In genomic region chr3:194401346-194401745, GRCh38 we compare ENCODE assay signal across 19 cellular contexts. TPM values are rescaled to one million over a fixed set of nuclear protein-coding genes. Genes with fewer than 3 reads are reported as not detected.
DNase-seq lines count a peak whose midpoint lies in the region; ATAC-seq, FAIRE-seq and TF ChIP-seq lines count a peak whose summit lies in the region.
"Had no signal": no experiment of that assay in that cellular context is flagged by ENCODE, and none has a peak within 500 bp of the region (broad histone marks: within the 10 kb centered on the region; RNA-seq: fewer than 3 reads in every experiment).

No MANE protein-coding gene starts in this region.

- peaks cover 16% of the 10 kb centered on the region; the same call in 1 of the 2 replicates for H3K4me1 ChIP-seq in HepG2 (ENCODE audit: insufficient read depth, low read length)
- peaks cover 0 to 19% (median 4%) of the 10 kb centered on the region in 4 donors for H3K4me1 ChIP-seq in right lobe of liver
- H3K4me1 ChIP-seq in Panc1 (ENCODE audit: control insufficient read depth, insufficient read depth, low read length), result no peaks in the 10 kb centered on the region
- H3K4me1 ChIP-seq: BE2C had no signal

- peaks cover 0 to 19% of the 10 kb centered on the region in 2 experiments; a peak in 2 of 5 replicates for H3K36me3 ChIP-seq in HepG2 (replicated peaks in 1 of 2; ENCODE audit: control insufficient read depth in 1 of 2, insufficient read depth in 2 of 2, low read length in 2 of 2)
- H3K36me3 ChIP-seq in right lobe of liver, result peaks cover 0 to 12% (median 0%) of the 10 kb centered on the region in 4 donors
- H3K36me3 ChIP-seq in Panc1 (ENCODE audit: control insufficient read depth, insufficient read depth, low read length), result peaks cover 12% of the 10 kb centered on the region

- H3K79me2 ChIP-seq in HepG2 (ENCODE audit: insufficient read depth, low read length), result no peaks in the 10 kb centered on the region

- H4K20me1 ChIP-seq in HepG2 (ENCODE audit: insufficient read depth, low read length), result no peaks in the 10 kb centered on the region

- no peak overlapping the region for H2AFZ ChIP-seq in HepG2 (ENCODE audit: low read length)
- H2AFZ ChIP-seq: GM23338 had no signal

- TF ChIP-seq RAD21 in HepG2 (CRISPR knock-in tag; IDR thresholded peaks at IDR 0.05), result no peak

- no peak for DNase-seq in HepG2 (ENCODE audit: low spot score)
- DNase-seq in right lobe of liver, result no peak
- DNase-seq in Panc1 (ENCODE audit: low read depth, low spot score), result no peak
- no peak for DNase-seq in glutamatergic neuron
- DNase-seq in HFFc6, result no peak
- DNase-seq in activated effector memory CD4-positive, alpha-beta T cell treated with Interleukin-2 at 50 U/mL for 16 hours, result no peak
- DNase-seq: BE2C; CD8-positive, alpha-beta T cell; COR-L47; DMS153; GF-D8; H9; KBM-7 had no signal

- H3K4me3 Mint-ChIP-seq in glutamatergic neuron (ENCODE audit: unreplicated experiment) (no peak overlapping the region), HFFc6 (no peak overlapping the region)
- H3K4me3 Mint-ChIP-seq: CD14-positive monocyte; CD8-positive, alpha-beta T cell; GM23338; H9 had no signal

- peak overlapping the region; percentile 62 for H3K27ac Mint-ChIP-seq in glutamatergic neuron (ENCODE audit: unreplicated experiment)
- no peak overlapping the region for H3K27ac Mint-ChIP-seq in HFFc6
- H3K27ac Mint-ChIP-seq: CD14-positive monocyte; CD8-positive, alpha-beta T cell; GM23338; H9 had no signal

- H3K27me3 Mint-ChIP-seq in glutamatergic neuron (ENCODE audit: unreplicated experiment) (peaks cover 10% of the 10 kb centered on the region), HFFc6 (ENCODE audit: insufficient read depth) (peaks cover 12% of the 10 kb centered on the region)

- no peaks in the 10 kb centered on the region for H3K36me3 Mint-ChIP-seq in glutamatergic neuron (ENCODE audit: unreplicated experiment)
- H3K36me3 Mint-ChIP-seq in HFFc6 (ENCODE audit: low read depth), result peaks cover 14% of the 10 kb centered on the region

- WGBS in HepG2 (ENCODE audit: low lambda C conversion rate), result 85% methylated on average over 9 of the region's 9 CpGs
- 60% methylated on average over 1 of the region's 9 CpGs for WGBS in right lobe of liver (ENCODE audit: insufficient coverage, low coverage, low lambda C conversion rate, missing lambda C conversion rate)

- no peaks in the 10 kb centered on the region for H3K9me3 ChIP-seq in HepG2 (ENCODE audit: low read length)
- no peaks in the 10 kb centered on the region for H3K9me3 ChIP-seq in right lobe of liver
- no peaks in the 10 kb centered on the region for H3K9me3 ChIP-seq in Panc1 (ENCODE audit: control insufficient read depth, insufficient read depth, low read depth, low read length)
- H3K9me3 ChIP-seq: A549, BE2C had no signal

- TF ChIP-seq CTCF in HepG2 (CRISPR knock-in tag; IDR thresholded peaks at IDR 0.05), result no peak
- no peak for TF ChIP-seq CTCF in right lobe of liver (IDR thresholded peaks at IDR 0.05)
- no peak for TF ChIP-seq CTCF in Panc1 (IDR thresholded peaks at IDR 0.05)
- no peak for TF ChIP-seq CTCF in glutamatergic neuron (IDR thresholded peaks at IDR 0.05; ENCODE audit: partially characterized antibody, unreplicated experiment)
- TF ChIP-seq CTCF in HFFc6 (IDR thresholded peaks at IDR 0.05), result no peak

- H3K9ac ChIP-seq in HepG2 (ENCODE audit: insufficient read depth, low read depth, low read length), result no peak overlapping the region

- H3K27ac ChIP-seq in HepG2 (ENCODE audit: extremely low read length, insufficient read depth, low read length), result no peak overlapping the region
- no peak overlapping the region for H3K27ac ChIP-seq in right lobe of liver
- no peak overlapping the region for H3K27ac ChIP-seq in Panc1 (ENCODE audit: low read length)
- H3K27ac ChIP-seq: A549 had no signal

- no peak for TF ChIP-seq EP300 in HepG2 (IDR thresholded peaks at IDR 0.05; ENCODE audit: low read depth in 2 of 2, low read length in 2 of 2)
- TF ChIP-seq EP300 in HepG2 (CRISPR knock-in tag; IDR thresholded peaks at IDR 0.05; ENCODE audit: borderline replicate concordance), result no peak

- FAIRE-seq in HepG2 (lab: Jason Lieb, UNC), result no peak
- FAIRE-seq: A549, D721Med, GM18507 had no signal

- in situ Hi-C loops in HepG2 (cut with HindIII; ENCODE audit: extremely low pct_ligation_motif_present, low pct_unique_long_range_greater_than_20kb), result loop anchor here (5.0 kb wide), 1 partner anchor 69 kb away; no protein-coding TSS in a partner anchor
- in situ Hi-C loops in Panc1 (cut with HindIII; ENCODE audit: low pct_unique_long_range_greater_than_20kb, low sequenced_read_pairs), result no loop called here

- peak; percentile 34 for ATAC-seq in HepG2
- ATAC-seq in right lobe of liver, result no peak
- peak; percentile 31; the same call in 1 of the 2 replicates for ATAC-seq in Panc1
- ATAC-seq: CD8-positive, alpha-beta T cell; GM23338 had no signal

- H3K4me2 ChIP-seq in HepG2 (ENCODE audit: low read depth, low read length), result no peak overlapping the region
- H3K4me2 ChIP-seq: A549, GM23338 had no signal

- intact Hi-C loops in HepG2 (cut with micrococcal nuclease; ENCODE audit: unreplicated experiment) (no loop called here), right lobe of liver (cut with DNase I) (loop anchor here in 1 of 2 donors (5.0 kb wide), 1 partner anchor 64 kb away; no protein-coding TSS in a partner anchor), Panc1 (cut with micrococcal nuclease; ENCODE audit: unreplicated experiment) (no loop called here)

- no peaks in the 10 kb centered on the region for H3K9me3 Mint-ChIP-seq in glutamatergic neuron (ENCODE audit: unreplicated experiment)
- no peaks in the 10 kb centered on the region for H3K9me3 Mint-ChIP-seq in HFFc6
- H3K9me3 Mint-ChIP-seq: CD8-positive, alpha-beta T cell; GM23338; H9 had no signal

- TF ChIP-seq POLR2A in HepG2 (IDR thresholded peaks at IDR 0.05; ENCODE audit: insufficient read depth in 1 of 2, low read depth in 2 of 2, low read length in 2 of 2) (no peak), right lobe of liver (IDR thresholded peaks at IDR 0.05) (no peak)

- H3K4me3 ChIP-seq in HepG2 (replicated peaks in 1 of 3; ENCODE audit: insufficient read depth in 1 of 3, low read depth in 2 of 3, low read length in 3 of 3) (no peak overlapping the region), right lobe of liver (no peak overlapping the region), Panc1 (ENCODE audit: low read depth in 2 of 2, low read length in 2 of 2) (no peak overlapping the region)
- H3K4me3 ChIP-seq: A549, GM23338 had no signal

- BruUV-seq in HepG2 (replicated peaks; lab: Mats Ljungman, UMichigan) (no TSS peak), Panc1 (replicated peaks; lab: Mats Ljungman, UMichigan) (no TSS peak)

- POLR2A ChIA-PET in HepG2 (lab: Yijun Ruan, JAX) (no interaction called here), Panc1 (lab: Charles Lee) (no interaction called here)

- CTCF ChIA-PET in HepG2 (lab: Yijun Ruan, JAX; ENCODE audit: low intra/inter-chr PET ratio, low total read pairs), result no interaction called here
- CTCF ChIA-PET in Panc1 (lab: Charles Lee), result no interaction called here

- H3K4me1 Mint-ChIP-seq in glutamatergic neuron (ENCODE audit: low read depth, unreplicated experiment) (peaks cover 9% of the 10 kb centered on the region), HFFc6 (ENCODE audit: low read depth) (peaks cover 19% of the 10 kb centered on the region)

- no peaks in the 10 kb centered on the region for H3K27me3 ChIP-seq in HepG2 (ENCODE audit: control insufficient read depth in 1 of 2, insufficient read depth in 2 of 2, low read length in 2 of 2)
- no peaks in the 10 kb centered on the region for H3K27me3 ChIP-seq in right lobe of liver
- H3K27me3 ChIP-seq in Panc1 (ENCODE audit: control insufficient read depth, insufficient read depth, low read length), result no peaks in the 10 kb centered on the region
- H3K27me3 ChIP-seq: BE2C had no signal

RNA-seq across cellular contexts. Expression of gene GP5, which starts 2.3 kb away (rescaled TPM):
- total RNA-seq in HepG2 (2016; rRNA removed; fragmentation: Illumina TruSeq; extraction: Trizol) (not detected in 2 replicates), right lobe of liver (under 1 TPM in 4 of 6 experiments, not detected in 2; 0.07 to 0.23 (median 0.16) TPM), Panc1 (2021; ENCODE audit: unreplicated experiment) (0.05 TPM), glutamatergic neuron (ENCODE audit: unreplicated experiment) (0.15 TPM)
- not detected in 2 replicates for total RNA-seq in HepG2 (2016; cell fraction: cytosol; rRNA removed; fragmentation: Illumina TruSeq; extraction: Trizol; ENCODE audit: low read depth)
- total RNA-seq in HepG2 (2016; cell fraction: insoluble cytoplasmic fraction; rRNA removed; fragmentation: Illumina TruSeq; extraction: Trizol), result not detected in 2 replicates
- total RNA-seq in HepG2 (2016; cell fraction: membrane; rRNA removed; fragmentation: Illumina TruSeq; extraction: Trizol), result not detected in 2 replicates
- total RNA-seq in HepG2 (2016; cell fraction: nucleus; rRNA removed; fragmentation: Illumina TruSeq; extraction: Trizol), result not detected in 2 replicates
- 0.01 TPM in 1 of 2 replicates, not detected in the other for polyA plus RNA-seq in HepG2 (2011; rRNA removed)
- 0.01 TPM in 1 of 2 replicates, not detected in the other for polyA plus RNA-seq in HepG2 (2011; cell fraction: cytosol; rRNA removed)
- polyA plus RNA-seq in HepG2 (2011; cell fraction: nucleus; rRNA removed), result 0.07 TPM in 1 of 2 replicates, not detected in the other
- not detected in 2 replicates for polyA plus RNA-seq in HepG2 (2012)
- not detected in 2 replicates for polyA plus RNA-seq in HepG2 (2016; cell fraction: cytosol; fragmentation: Illumina TruSeq; extraction: Trizol; ENCODE audit: low read depth)
- not detected in 2 replicates for polyA plus RNA-seq in HepG2 (2016; cell fraction: insoluble cytoplasmic fraction; fragmentation: Illumina TruSeq; extraction: Trizol; ENCODE audit: low read depth)
- not detected in 2 replicates for polyA plus RNA-seq in HepG2 (2016; cell fraction: membrane; fragmentation: Illumina TruSeq; extraction: Trizol; ENCODE audit: low read depth)
- polyA plus RNA-seq in HepG2 (2016; cell fraction: nucleus; fragmentation: Illumina TruSeq; extraction: Trizol; ENCODE audit: insufficient read depth, low read depth), result not detected in 2 replicates
- polyA minus RNA-seq in HepG2 (2011; rRNA and poly(A)+ RNA removed; ENCODE audit: low replicate concordance), result 0.04 TPM in 1 of 2 replicates, not detected in the other
- not detected in 2 replicates for polyA minus RNA-seq in HepG2 (2011; cell fraction: cytosol; rRNA and poly(A)+ RNA removed)
- 0.25 and 0.39 TPM in 2 replicates for polyA minus RNA-seq in HepG2 (2011; cell fraction: nucleus; rRNA and poly(A)+ RNA removed)
- polyA plus RNA-seq in Panc1 (2012; ENCODE audit: insufficient read length), result not detected
- under 1 TPM in 1 of 6 experiments, not detected in 5; 0.05 TPM for total RNA-seq in HFFc6 (2021; fragmentation: NEBNext Ultra II Directional; extraction: Animal tissue kit (Norgen Biotek cat#: 25700))
- total RNA-seq: H9 had no signal
- polyA plus RNA-seq: A549 had no signal

RNA-seq across cellular contexts. Expression of gene LRRC15, which starts 31.8 kb away (rescaled TPM):
- total RNA-seq in HepG2 (2016; rRNA removed; fragmentation: Illumina TruSeq; extraction: Trizol), result not detected in 2 replicates
- not detected in 2 replicates for total RNA-seq in HepG2 (2016; cell fraction: cytosol; rRNA removed; fragmentation: Illumina TruSeq; extraction: Trizol; ENCODE audit: low read depth)
- total RNA-seq in HepG2 (2016; cell fraction: insoluble cytoplasmic fraction; rRNA removed; fragmentation: Illumina TruSeq; extraction: Trizol), result not detected in 2 replicates
- not detected in 2 replicates for total RNA-seq in HepG2 (2016; cell fraction: membrane; rRNA removed; fragmentation: Illumina TruSeq; extraction: Trizol)
- total RNA-seq in HepG2 (2016; cell fraction: nucleus; rRNA removed; fragmentation: Illumina TruSeq; extraction: Trizol), result not detected in 2 replicates
- polyA plus RNA-seq in HepG2 (2011; rRNA removed), result not detected in 2 replicates
- polyA plus RNA-seq in HepG2 (2011; cell fraction: cytosol; rRNA removed), result not detected in 2 replicates
- not detected in 2 replicates for polyA plus RNA-seq in HepG2 (2011; cell fraction: nucleus; rRNA removed)
- polyA plus RNA-seq in HepG2 (2012), result not detected in 2 replicates
- polyA plus RNA-seq in HepG2 (2016; cell fraction: cytosol; fragmentation: Illumina TruSeq; extraction: Trizol; ENCODE audit: low read depth), result not detected in 2 replicates
- not detected in 2 replicates for polyA plus RNA-seq in HepG2 (2016; cell fraction: insoluble cytoplasmic fraction; fragmentation: Illumina TruSeq; extraction: Trizol; ENCODE audit: low read depth)
- not detected in 2 replicates for polyA plus RNA-seq in HepG2 (2016; cell fraction: membrane; fragmentation: Illumina TruSeq; extraction: Trizol; ENCODE audit: low read depth)
- not detected in 2 replicates for polyA plus RNA-seq in HepG2 (2016; cell fraction: nucleus; fragmentation: Illumina TruSeq; extraction: Trizol; ENCODE audit: insufficient read depth, low read depth)
- polyA minus RNA-seq in HepG2 (2011; rRNA and poly(A)+ RNA removed; ENCODE audit: low replicate concordance), result 0.05 TPM in 1 of 2 replicates, not detected in the other
- not detected in 2 replicates for polyA minus RNA-seq in HepG2 (2011; cell fraction: cytosol; rRNA and poly(A)+ RNA removed)
- not detected in 2 replicates for polyA minus RNA-seq in HepG2 (2011; cell fraction: nucleus; rRNA and poly(A)+ RNA removed)
- under 1 TPM in 5 of 6 experiments, not detected in 1; 0.07 to 0.37 (median 0.09) TPM for total RNA-seq in right lobe of liver
- 0.28 TPM for total RNA-seq in Panc1 (2021; ENCODE audit: unreplicated experiment)
- 0.11 TPM for polyA plus RNA-seq in Panc1 (2012; ENCODE audit: insufficient read length)
- total RNA-seq in glutamatergic neuron (ENCODE audit: unreplicated experiment), result not detected
- total RNA-seq in HFFc6 (2021; fragmentation: NEBNext Ultra II Directional; extraction: Animal tissue kit (Norgen Biotek cat#: 25700)), result 100 to 1,000 TPM; 130 to 211 (median 176) TPM
- total RNA-seq: CD8-positive, alpha-beta T cell had no signal
- polyA plus RNA-seq: CD14-positive monocyte had no signal

RNA-seq across cellular contexts. Expression of gene CPN2, which starts 50.2 kb away (rescaled TPM):
- total RNA-seq in HepG2 (2016; rRNA removed; fragmentation: Illumina TruSeq; extraction: Trizol) (16.3 and 27.7 TPM in 2 replicates), right lobe of liver (100 to 1,000 TPM; 173 to 307 (median 202) TPM), Panc1 (2021; ENCODE audit: unreplicated experiment) (0.08 TPM), glutamatergic neuron (ENCODE audit: unreplicated experiment) (not detected)
- 4.8 and 4.9 TPM in 2 replicates for total RNA-seq in HepG2 (2016; cell fraction: cytosol; rRNA removed; fragmentation: Illumina TruSeq; extraction: Trizol; ENCODE audit: low read depth)
- total RNA-seq in HepG2 (2016; cell fraction: insoluble cytoplasmic fraction; rRNA removed; fragmentation: Illumina TruSeq; extraction: Trizol), result 11.8 and 26.8 TPM in 2 replicates
- total RNA-seq in HepG2 (2016; cell fraction: membrane; rRNA removed; fragmentation: Illumina TruSeq; extraction: Trizol), result 14.4 and 15.6 TPM in 2 replicates
- total RNA-seq in HepG2 (2016; cell fraction: nucleus; rRNA removed; fragmentation: Illumina TruSeq; extraction: Trizol), result 34.1 and 42.6 TPM in 2 replicates
- polyA plus RNA-seq in HepG2 (2011; rRNA removed), result 26.7 and 29.3 TPM in 2 replicates
- polyA plus RNA-seq in HepG2 (2011; cell fraction: cytosol; rRNA removed), result 12.6 and 16.6 TPM in 2 replicates
- 18.2 and 18.5 TPM in 2 replicates for polyA plus RNA-seq in HepG2 (2011; cell fraction: nucleus; rRNA removed)
- 19.0 and 20.2 TPM in 2 replicates for polyA plus RNA-seq in HepG2 (2012)
- 8.8 and 9.3 TPM in 2 replicates for polyA plus RNA-seq in HepG2 (2016; cell fraction: cytosol; fragmentation: Illumina TruSeq; extraction: Trizol; ENCODE audit: low read depth)
- polyA plus RNA-seq in HepG2 (2016; cell fraction: insoluble cytoplasmic fraction; fragmentation: Illumina TruSeq; extraction: Trizol; ENCODE audit: low read depth), result 27.5 and 38.0 TPM in 2 replicates
- polyA plus RNA-seq in HepG2 (2016; cell fraction: membrane; fragmentation: Illumina TruSeq; extraction: Trizol; ENCODE audit: low read depth), result 18.2 and 23.6 TPM in 2 replicates
- polyA plus RNA-seq in HepG2 (2016; cell fraction: nucleus; fragmentation: Illumina TruSeq; extraction: Trizol; ENCODE audit: insufficient read depth, low read depth), result 100 and 101 TPM in 2 replicates
- polyA minus RNA-seq in HepG2 (2011; rRNA and poly(A)+ RNA removed; ENCODE audit: low replicate concordance), result 66.5 TPM in 1 of 2 replicates, not detected in the other
- 19.2 and 22.2 TPM in 2 replicates for polyA minus RNA-seq in HepG2 (2011; cell fraction: cytosol; rRNA and poly(A)+ RNA removed)
- 6.3 and 7.8 TPM in 2 replicates for polyA minus RNA-seq in HepG2 (2011; cell fraction: nucleus; rRNA and poly(A)+ RNA removed)
- not detected for polyA plus RNA-seq in Panc1 (2012; ENCODE audit: insufficient read length)
- under 1 TPM; 0.24 to 0.56 (median 0.35) TPM for total RNA-seq in HFFc6 (2021; fragmentation: NEBNext Ultra II Directional; extraction: Animal tissue kit (Norgen Biotek cat#: 25700))
- total RNA-seq: CD8-positive, alpha-beta T cell; H9 had no signal
- polyA plus RNA-seq: A549, AG04450, CD14-positive monocyte had no signal

Comparison
In these comparisons a context has a peak if more than half of its experiments do, and no peak if none do; other contexts are left out.
1. ATAC-seq: peak in HepG2 (single experiment) and Panc1 (single experiment); none in right lobe of liver (0 of 4).
2. RNA of gene LRRC15, which starts 31.8 kb away (total RNA-seq): 130 to 211 TPM in HFFc6; 0.28 TPM in Panc1 (single experiment), 0.07 to 0.37 TPM in right lobe of liver, not detected in glutamatergic neuron (single experiment) and not detected in HepG2; every median in the first group is over 10 times any median in the second.